8 cellular contexts compared by ENCODE assay signal in the genomic region with DNA sequence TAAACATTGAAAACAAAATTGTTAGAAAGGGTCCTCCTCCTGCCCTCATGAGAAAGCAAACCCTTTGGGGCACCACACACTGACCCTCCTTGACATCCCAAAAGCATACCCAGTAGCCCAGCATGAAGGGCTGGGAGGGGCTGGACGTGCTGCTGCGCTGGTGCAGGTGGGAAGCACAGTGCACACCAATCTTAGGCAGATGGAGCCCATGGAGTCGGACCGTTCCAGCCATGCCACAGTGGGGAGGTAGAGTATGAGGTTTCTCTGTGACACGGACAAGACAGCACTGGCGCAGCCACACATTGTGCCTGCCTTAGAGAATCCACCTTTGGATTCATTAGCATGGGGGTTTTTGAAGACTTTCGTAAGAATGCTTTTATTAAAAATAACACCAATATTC.
"Had no signal": no experiment of that assay in that cellular context is flagged by ENCODE, and none has a peak within 500 bp of the region (broad histone marks: within the 10 kb centered on the region; RNA-seq: fewer than 3 reads in every experiment).

No MANE protein-coding gene starts in this region.

- H3K27ac ChIP-seq: GM23248 had no signal

- FAIRE-seq: HTR-8/SVneo had no signal

- DNase-seq: GM23248, GOT3, H7, HFFc6, KBM-7 had no signal

- H3K4me3 ChIP-seq: GM23248, HAP-1 had no signal

- ATAC-seq: HCT116 had no signal

- H3K9ac ChIP-seq: GM23248 had no signal

- H3K9me3 ChIP-seq: HAP-1 had no signal

- H3K4me1 ChIP-seq: HAP-1 had no signal

- H3K36me3 ChIP-seq: HAP-1 had no signal

- H2AFZ ChIP-seq: GM23248 had no signal
